20 cellular contexts compared by ENCODE assay signal in genomic region chr2:130389783-130390182, GRCh38. TPM values are rescaled to one million over a fixed set of nuclear protein-coding genes. Genes with fewer than 3 reads are reported as not detected.
A peak's percentile ranks its signal among the peaks of the same experiment; 100 is the strongest.
DNase-seq lines count a peak whose midpoint lies in the region; ATAC-seq and TF ChIP-seq lines count a peak whose summit lies in the region.
"Had no signal": no experiment of that assay in that cellular context is flagged by ENCODE, and none has a peak within 500 bp of the region (broad histone marks: within the 10 kb centered on the region; RNA-seq: fewer than 3 reads in every experiment).

No MANE protein-coding gene starts in this region.

- H3K27me3 ChIP-seq in breast epithelium (no peaks in the 10 kb centered on the region), OCI-LY1 (ENCODE audit: insufficient read depth, low read length) (no peaks in the 10 kb centered on the region), gastroesophageal sphincter (no peaks in the 10 kb centered on the region), stomach (no peaks in the 10 kb centered on the region)
- H3K27me3 ChIP-seq: SJCRH30 had no signal

- TF ChIP-seq EP300 in gastroesophageal sphincter (IDR thresholded peaks at IDR 0.05) (no peak), stomach (IDR thresholded peaks at IDR 0.05) (no peak)

- no peak for TF ChIP-seq CTCF in breast epithelium (IDR thresholded peaks at IDR 0.05)
- no peak for TF ChIP-seq CTCF in MCF 10A (IDR thresholded peaks at IDR 0.05; ENCODE audit: unreplicated experiment)
- no peak for TF ChIP-seq CTCF in OCI-LY1 (IDR thresholded peaks at IDR 0.05; ENCODE audit: low read length)
- no peak for TF ChIP-seq CTCF in gastroesophageal sphincter (IDR thresholded peaks at IDR 0.05)
- TF ChIP-seq CTCF in stomach (IDR thresholded peaks at IDR 0.05): no peak

- H3K27ac ChIP-seq in breast epithelium (peak overlapping the region; percentile 91 to 92), OCI-LY1 (ENCODE audit: low read depth, low read length, poor library complexity, severe bottlenecking) (peak overlapping the region; percentile 100), gastroesophageal sphincter (peak overlapping the region in 3 of 4 donors; percentile 89 to 94 (median 92)), stomach (peak overlapping the region in 3 of 5 donors; percentile 83 to 92 (median 91))
- H3K27ac ChIP-seq: SJCRH30, WERI-Rb-1 had no signal

- DNase-seq in breast epithelium (ENCODE audit: low spot score in 2 of 2): no peak
- DNase-seq in MCF 10A (ENCODE audit: unreplicated experiment): no peak
- DNase-seq in stomach: no peak
- DNase-seq in stimulated activated naive CD4-positive, alpha-beta T cell treated with Interleukin-2 at 50 U/mL for 16 hours (lab: John Stamatoyannopoulos, UW): no peak
- DNase-seq in stimulated activated CD4-positive, alpha-beta T cell treated with anti-CD3 and anti-CD28 coated beads, Interleukin-4, amount 100 ng/mL, for 24 hours: no peak
- DNase-seq: activated CD8-positive, alpha-beta T cell treated with anti-CD3 and anti-CD28 coated beads, Interleukin-2, amount 10 ng/mL, durations not matched to agents 7 days and 5 days; effector CD8-positive, alpha-beta T cell; esophagus squamous epithelium; H7; naive B cell; NCI-H1105 treated with DMSO at 0.1 percent for 48 hours; NCI-H526 treated with DMSO at 0.1 percent for 48 hours; stimulated activated CD4-positive, alpha-beta T cell treated with anti-CD3 and anti-CD28 coated beads, Interleukin-2, amount 100 ng/mL, for 48 hours; T-helper 2 cell; WERI-Rb-1 had no signal

- no peaks in the 10 kb centered on the region for H3K36me3 Mint-ChIP-seq in MCF 10A (ENCODE audit: insufficient read depth, unreplicated experiment)
- H3K36me3 Mint-ChIP-seq: naive B cell had no signal

- H3K27ac Mint-ChIP-seq in MCF 10A (ENCODE audit: low read depth, unreplicated experiment): no peak overlapping the region

- no peak for TF ChIP-seq POLR2A in breast epithelium (IDR thresholded peaks at IDR 0.05)
- TF ChIP-seq POLR2A in gastroesophageal sphincter (IDR thresholded peaks at IDR 0.05): no peak
- no peak for TF ChIP-seq POLR2A in stomach (IDR thresholded peaks at IDR 0.05)

- H3K4me1 ChIP-seq in breast epithelium (peaks cover 0 to 10% of the 10 kb centered on the region in 2 donors), OCI-LY1 (ENCODE audit: insufficient read depth, low read length, severe bottlenecking) (peaks cover 90% of the 10 kb centered on the region), gastroesophageal sphincter (peaks cover 0 to 42% (median 25%) of the 10 kb centered on the region in 3 donors), stomach (peaks cover 11 to 40% (median 32%) of the 10 kb centered on the region in 4 donors)
- H3K4me1 ChIP-seq: SJCRH30 had no signal

- no TSS peak for BruUV-seq in MCF 10A (replicated peaks; lab: Mats Ljungman, UMichigan)

- H3K9me3 ChIP-seq in breast epithelium (no peaks in the 10 kb centered on the region), OCI-LY1 (ENCODE audit: low read length) (no peaks in the 10 kb centered on the region), gastroesophageal sphincter (no peaks in the 10 kb centered on the region), stomach (no peaks in the 10 kb centered on the region)
- H3K9me3 ChIP-seq: esophagus squamous epithelium, SJCRH30 had no signal

- H2AFZ ChIP-seq in OCI-LY1 (ENCODE audit: low read length): no peak overlapping the region

- H3K4me3 ChIP-seq in breast epithelium: no peak overlapping the region
- H3K4me3 ChIP-seq in OCI-LY1 (ENCODE audit: low read depth, low read length, poor library complexity, severe bottlenecking): peak overlapping the region; percentile 60
- H3K4me3 ChIP-seq in gastroesophageal sphincter: no peak overlapping the region
- H3K4me3 ChIP-seq in stomach: no peak overlapping the region

- H3K9ac ChIP-seq in OCI-LY1 (ENCODE audit: low read length): peak overlapping the region; percentile 78

- no peak overlapping the region for H3K4me3 Mint-ChIP-seq in MCF 10A (ENCODE audit: unreplicated experiment)
- H3K4me3 Mint-ChIP-seq: activated CD8-positive, alpha-beta T cell treated with anti-CD3 and anti-CD28 coated beads, Interleukin-2, amount 10 ng/mL, durations not matched to agents 7 days and 5 days had no signal

- 63% methylated on average over 2 of the region's 3 CpGs; no CpG with 5 or more reads in 1 of the 2 donors for WGBS in gastroesophageal sphincter (ENCODE audit: low coverage in 1 of 2), 2 donors
- 92 to 100% (median 95%) methylated on average over 3 of the region's 3 CpGs for WGBS in stomach, 5 donors

- no peaks in the 10 kb centered on the region for H3K79me2 ChIP-seq in OCI-LY1 (ENCODE audit: insufficient read depth, low read length)

- 0 out of 2 replicates have a peak, but pooled peaks cover 6% of the 10 kb centered on the region for H3F3A ChIP-seq in OCI-LY1 (ENCODE audit: insufficient read depth, low read length)

- no peaks in the 10 kb centered on the region for H4K20me1 ChIP-seq in OCI-LY1 (ENCODE audit: insufficient read depth, low read length)

- H3K36me3 ChIP-seq in breast epithelium: no peaks in the 10 kb centered on the region
- no peaks in the 10 kb centered on the region for H3K36me3 ChIP-seq in OCI-LY1 (ENCODE audit: insufficient read depth, low read length)
- no peaks in the 10 kb centered on the region for H3K36me3 ChIP-seq in gastroesophageal sphincter
- no peaks in the 10 kb centered on the region for H3K36me3 ChIP-seq in stomach
- H3K36me3 ChIP-seq: esophagus squamous epithelium, SJCRH30, WERI-Rb-1 had no signal

- H3K4me2 ChIP-seq in OCI-LY1 (ENCODE audit: low read length): peak overlapping the region; percentile 90

- no peaks in the 10 kb centered on the region for H3K9me2 ChIP-seq in OCI-LY1 (ENCODE audit: low read depth, low read length)

- POLR2A ChIA-PET in MCF 10A (lab: Yijun Ruan, JAX): no interaction called here

- H3K9me3 Mint-ChIP-seq in MCF 10A (ENCODE audit: unreplicated experiment): no peaks in the 10 kb centered on the region
- H3K9me3 Mint-ChIP-seq: central memory CD8-positive, alpha-beta T cell; naive B cell had no signal

- CTCF ChIA-PET in MCF 10A (lab: Yijun Ruan, JAX): interaction anchor here (1.0 kb wide), 1 partner anchor 17 kb away, joined by 4 read pairs; no protein-coding TSS in a partner anchor

- ATAC-seq in gastroesophageal sphincter (no peak), HG03354 (IDR thresholded peaks at IDR 0.05; ENCODE audit: poor library complexity, severe bottlenecking, unreplicated experiment) (no peak)
- ATAC-seq: activated CD8-positive, alpha-beta T cell treated with anti-CD3 and anti-CD28 coated beads, Interleukin-2, amount 10 ng/mL, durations not matched to agents 7 days and 5 days had no signal

- H3K4me1 Mint-ChIP-seq in MCF 10A (ENCODE audit: insufficient read depth, unreplicated experiment): peaks cover 13% of the 10 kb centered on the region

- intact Hi-C loops in breast epithelium (cut with DNase I; ENCODE audit: low total_unique reads) (no loop called here), MCF 10A (cut with micrococcal nuclease) (no loop called here), stomach (cut with DNase I; ENCODE audit: low total_unique reads) (no loop called here)

- H3K27me3 Mint-ChIP-seq in MCF 10A (ENCODE audit: insufficient read depth, unreplicated experiment): no peaks in the 10 kb centered on the region
- H3K27me3 Mint-ChIP-seq: central memory CD8-positive, alpha-beta T cell had no signal

RNA-seq across cellular contexts. Expression of gene PTPN18, which starts 33.9 kb away (rescaled TPM):
- total RNA-seq in breast epithelium: 10 to 100 TPM; 50.8 to 77.1 (median 54.3) TPM
- 34.4 and 43.1 TPM in 2 replicates for total RNA-seq in MCF 10A (2022)
- 10 to 100 TPM; 34.6 to 53.8 (median 39.1) TPM for total RNA-seq in gastroesophageal sphincter
- total RNA-seq in stomach: 100 to 1,000 TPM in 2 of 5 donors, 10 to 100 TPM in 3; 38.6 to 177 (median 92.6) TPM
- polyA plus RNA-seq in stomach: 10 to 100 TPM; 37.0 to 54.3 (median 42.8) TPM

RNA-seq across cellular contexts. Expression of gene IMP4, which starts 47.1 kb away (rescaled TPM):
- 100 to 1,000 TPM in 2 of 3 donors, 10 to 100 TPM in 1; 94.7 to 114 (median 113) TPM for total RNA-seq in breast epithelium
- total RNA-seq in MCF 10A (2022): 99.8 and 144 TPM in 2 replicates
- total RNA-seq in gastroesophageal sphincter: 100 to 1,000 TPM in 3 of 4 donors, 10 to 100 TPM in 1; 78.8 to 143 (median 113) TPM
- 10 to 100 TPM; 14.2 to 88.7 (median 43.7) TPM for total RNA-seq in stomach
- polyA plus RNA-seq in stomach: 100 to 1,000 TPM in 1 of 3 donors, 10 to 100 TPM in 2; 84.4 to 128 (median 85.5) TPM
